16 cellular contexts compared by ENCODE assay signal in the genomic region with DNA sequence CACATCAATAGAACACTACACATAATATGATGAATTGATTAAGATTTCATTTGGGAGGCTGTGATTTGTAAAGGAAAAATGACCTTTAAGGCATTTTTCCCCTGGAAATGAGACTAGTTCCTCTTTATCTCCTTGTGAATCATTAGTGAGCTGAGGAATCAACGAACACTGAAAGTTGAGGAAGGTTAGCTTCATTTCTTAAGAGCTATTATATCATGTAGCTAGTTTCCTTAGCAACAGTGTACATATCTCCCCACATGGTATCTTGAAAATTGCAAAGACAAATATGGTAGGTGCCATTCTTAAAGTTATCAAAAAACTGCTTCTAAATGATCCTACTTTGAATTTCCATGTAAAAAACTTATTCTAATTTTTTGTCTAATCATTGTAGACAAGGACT.
DNase-seq lines count a peak whose midpoint lies in the region; ATAC-seq and TF ChIP-seq lines count a peak whose summit lies in the region.
"Had no signal": no experiment of that assay in that cellular context is flagged by ENCODE, and none has a peak within 500 bp of the region (broad histone marks: within the 10 kb centered on the region; RNA-seq: fewer than 3 reads in every experiment).

No MANE protein-coding gene starts in this region.

- POLR2A ChIA-PET in RWPE1 (lab: Yijun Ruan, JAX; ENCODE audit: low non-redundant PET) = no interaction called here

- peaks cover 6% of the 10 kb centered on the region for H3K4me1 ChIP-seq in SJSA1 (replicated peaks)
- peaks cover 14% of the 10 kb centered on the region for H3K4me1 ChIP-seq in foreskin keratinocyte
- no peaks in the 10 kb centered on the region for H3K4me1 ChIP-seq in Karpas-422 (ENCODE audit: low read length)

- H3K27ac ChIP-seq in SJSA1 (peak overlapping the region; percentile 68), foreskin keratinocyte (peak overlapping the region; percentile 82), Karpas-422 (ENCODE audit: low read length) (no peak overlapping the region), RWPE1 (no peak overlapping the region)
- H3K27ac ChIP-seq: BLaER1 treated with 17β-estradiol and CSF1 and Interleukin-3, amounts not matched to agents 10 nM and 100 nM; GM23248; HL-60 had no signal

- no peaks in the 10 kb centered on the region for H3K36me3 ChIP-seq in SJSA1
- H3K36me3 ChIP-seq in Karpas-422 (ENCODE audit: insufficient read depth, low read length) = no peaks in the 10 kb centered on the region
- H3K36me3 ChIP-seq: BLaER1 treated with 17β-estradiol and CSF1 and Interleukin-3, amounts not matched to agents 10 nM and 100 nM had no signal

- no peak overlapping the region for H2AFZ ChIP-seq in Karpas-422 (ENCODE audit: low read length)
- H2AFZ ChIP-seq: GM23248 had no signal

- H3K9ac ChIP-seq in Karpas-422 (ENCODE audit: low read length) = no peak overlapping the region
- H3K9ac ChIP-seq: BLaER1 treated with 17β-estradiol and CSF1 and Interleukin-3, amounts not matched to agents 10 nM and 100 nM; GM23248 had no signal

- TF ChIP-seq CTCF in foreskin keratinocyte (conservative IDR thresholded peaks at IDR 0.05) = no peak
- TF ChIP-seq CTCF in RWPE1 (conservative IDR thresholded peaks at IDR 0.05; ENCODE audit: low read depth) = no peak

- no peaks in the 10 kb centered on the region for H4K20me1 ChIP-seq in Karpas-422 (ENCODE audit: insufficient read depth, low read depth, low read length)
- H4K20me1 ChIP-seq: BLaER1 treated with 17β-estradiol and CSF1 and Interleukin-3, amounts not matched to agents 10 nM and 100 nM had no signal

- peak; percentile 3 for DNase-seq in NCI-H226
- no peak for DNase-seq in SJSA1 (ENCODE audit: low read depth in 1 of 2, low spot score in 2 of 2)
- DNase-seq in foreskin keratinocyte = peak; percentile 6 to 18
- no peak for DNase-seq in Karpas-422
- DNase-seq in kidney glomerular epithelial cell (lab: John Stamatoyannopoulos, UW) = no peak
- DNase-seq in RWPE1 (ENCODE audit: low spot score) = no peak
- DNase-seq in EL = no peak
- DNase-seq: ACHN; Calu3; CD4-positive, CD25-positive, alpha-beta regulatory T cell; DMS 273 treated with DMSO at 0.1 percent for 48 hours; GM23248 had no signal

- H3K9me3 ChIP-seq in SJSA1 (replicated peaks) (no peaks in the 10 kb centered on the region), Karpas-422 (ENCODE audit: low read length) (peaks cover 5% of the 10 kb centered on the region; the same call in 1 of the 2 replicates)
- H3K9me3 ChIP-seq: BLaER1 treated with 17β-estradiol and CSF1 and Interleukin-3, amounts not matched to agents 10 nM and 100 nM had no signal

- H3K79me2 ChIP-seq in Karpas-422 (ENCODE audit: low read length) = no peaks in the 10 kb centered on the region

- H3K4me3 ChIP-seq in SJSA1 = no peak overlapping the region
- no peak overlapping the region for H3K4me3 ChIP-seq in Karpas-422 (ENCODE audit: low read length)
- H3K4me3 ChIP-seq: BLaER1 treated with 17β-estradiol and CSF1 and Interleukin-3, amounts not matched to agents 10 nM and 100 nM; GM12878; GM23248 had no signal

- H3K27me3 ChIP-seq in SJSA1 (replicated peaks) (no peaks in the 10 kb centered on the region), foreskin keratinocyte (no peaks in the 10 kb centered on the region), Karpas-422 (ENCODE audit: low read length) (no peaks in the 10 kb centered on the region)

- no peak overlapping the region for H3K4me2 ChIP-seq in Karpas-422 (ENCODE audit: low read depth, low read length, poor library complexity, severe bottlenecking)
- H3K4me2 ChIP-seq: BLaER1 treated with 17β-estradiol and CSF1 and Interleukin-3, amounts not matched to agents 10 nM and 100 nM had no signal

- H3K9me2 ChIP-seq in Karpas-422 (replicated peaks; ENCODE audit: insufficient read depth, low read length) = no peaks in the 10 kb centered on the region

- ATAC-seq in foreskin keratinocyte = no peak
- ATAC-seq: GM12878, HCT116 had no signal

- CTCF ChIA-PET in RWPE1 (lab: Yijun Ruan, JAX) = no interaction called here

Comparison
In these comparisons a context has a peak if more than half of its experiments do, and no peak if none do; other contexts are left out.
1. DNase-seq: peak in NCI-H226 (single experiment) and foreskin keratinocyte (2 of 2); none in SJSA1 (0 of 2), Karpas-422 (single experiment), kidney glomerular epithelial cell (single experiment), RWPE1 (single experiment) and EL (single experiment).
2. H3K27ac ChIP-seq: peak in SJSA1 (single experiment) and foreskin keratinocyte (single experiment); none in Karpas-422 (single experiment) and RWPE1 (single experiment).